ENCODE assay signal across 1 cellular context in genomic region chr4:94897023-94897422, GRCh38.
TF ChIP-seq lines count a peak whose summit lies in the region.

No MANE protein-coding gene starts in this region.

TF ChIP-seq in WTC11, 78 proteins besides CTCF, POLR2A, EP300 and RAD21 (continued from another document):
- no peak for TF ChIP-seq IRF2 (CRISPR knock-in tag; IDR thresholded peaks at IDR 0.05; ENCODE audit: borderline replicate concordance, low read depth)
- TF ChIP-seq, protein P1, sequence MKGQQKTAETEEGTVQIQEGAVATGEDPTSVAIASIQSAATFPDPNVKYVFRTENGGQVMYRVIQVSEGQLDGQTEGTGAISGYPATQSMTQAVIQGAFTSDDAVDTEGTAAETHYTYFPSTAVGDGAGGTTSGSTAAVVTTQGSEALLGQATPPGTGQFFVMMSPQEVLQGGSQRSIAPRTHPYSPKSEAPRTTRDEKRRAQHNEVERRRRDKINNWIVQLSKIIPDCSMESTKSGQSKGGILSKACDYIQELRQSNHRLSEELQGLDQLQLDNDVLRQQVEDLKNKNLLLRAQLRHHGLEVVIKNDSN (CRISPR knock-in tag; IDR thresholded peaks at IDR 0.05), result no peak
